Comparison of ENCODE assay signal across 17 cellular contexts in the genomic region with DNA sequence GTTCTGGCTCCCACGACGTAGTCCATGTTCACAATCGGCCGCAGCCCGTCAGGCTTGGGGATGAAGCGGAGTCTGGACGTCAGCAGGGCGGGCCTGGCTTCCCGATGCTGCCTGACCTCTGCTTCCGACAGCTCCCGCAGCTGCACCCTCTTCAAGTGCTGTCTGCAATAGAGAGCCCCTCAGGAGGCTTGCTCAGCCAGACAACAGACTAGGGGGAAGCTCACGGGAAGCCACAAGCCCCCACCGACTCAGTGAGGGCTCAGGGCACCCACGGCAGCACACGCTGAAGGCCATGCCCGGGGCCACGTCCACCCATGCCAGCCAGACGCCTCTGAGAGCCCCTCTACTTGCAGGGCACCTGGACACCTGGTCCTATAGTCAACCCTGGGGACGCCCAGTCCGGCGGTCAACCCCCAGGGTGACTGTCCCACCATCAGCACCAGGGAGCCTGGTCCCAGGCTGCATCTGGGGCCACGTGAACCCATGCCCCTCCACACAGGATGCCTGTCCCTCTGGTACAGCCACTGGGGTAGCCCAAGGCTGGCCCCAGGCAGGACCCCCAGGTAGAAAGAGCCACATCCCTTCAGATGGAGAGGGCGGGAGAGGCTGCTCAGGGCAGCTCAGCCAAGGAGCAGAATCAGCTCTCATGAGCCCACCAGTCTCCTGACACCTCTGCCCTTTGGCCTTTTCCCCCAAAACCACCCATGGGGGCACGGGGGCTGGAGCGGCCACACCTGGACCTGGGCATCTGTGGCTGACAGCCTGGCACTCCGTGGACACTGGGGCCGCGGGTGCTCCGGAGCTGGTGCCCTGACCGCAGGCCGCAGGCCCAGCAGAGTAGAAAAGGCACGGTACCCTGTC. TPM values are rescaled to one million over a fixed set of nuclear protein-coding genes. Genes with fewer than 3 reads are reported as not detected.
"Had no signal": no experiment of that assay in that cellular context is flagged by ENCODE, and none has a peak within 500 bp of the region (broad histone marks: within the 10 kb centered on the region; RNA-seq: fewer than 3 reads in every experiment).

No MANE protein-coding gene starts in this region.

- H3K27me3 ChIP-seq: brain microvascular endothelial cell, ovary, thyroid gland, vagina had no signal

- H3K4me3 ChIP-seq: ovary, skin epidermis, thyroid gland, vagina had no signal

- H3K9me3 ChIP-seq: ovary, thyroid gland, vagina had no signal

- H3K27ac ChIP-seq: brain microvascular endothelial cell, ovary, skin epidermis, thyroid gland, vagina had no signal

- H3K4me1 ChIP-seq: thyroid gland, vagina had no signal

- ATAC-seq: activated CD8-positive, alpha-beta memory T cell treated with anti-CD3 and anti-CD28 coated beads, Interleukin-2, amount 10 ng/mL, durations not matched to agents 7 days and 5 days; stimulated activated effector memory CD8-positive, alpha-beta T cell treated with anti-CD3 and anti-CD28 coated beads, Interleukin-12 subunit alpha, Interleukin-12 subunit beta, amount 100 ng/mL, for 72 hours had no signal

- DNase-seq: activated CD4-positive, alpha-beta T cell treated with anti-CD3 and anti-CD28 coated beads, Interleukin-2, amount 50 U/mL, for 48 hours; activated CD4-positive, CD25-positive, alpha-beta regulatory T cell treated with anti-CD3 and anti-CD28 coated beads, Interleukin-2, amount 50 U/mL, for 72 hours; activated CD8-positive, alpha-beta memory T cell treated with anti-CD3 and anti-CD28 coated beads, Interleukin-2, amount 10 ng/mL, durations not matched to agents 7 days and 5 days; activated effector memory CD4-positive, alpha-beta T cell treated with anti-CD3 and anti-CD28 coated beads, Interleukin-2, amount 50 U/mL, for 16 hours; activated T-cell treated with anti-CD3 and anti-CD28 coated beads, Interleukin-2, amount 50 U/mL, for 24 hours; amygdala; brain microvascular endothelial cell; endodermal cell; erythroblast; hypothalamus; ovary; thyroid gland had no signal

- H3K36me3 ChIP-seq: brain microvascular endothelial cell, ovary, thyroid gland, vagina had no signal

RNA-seq across cellular contexts. Expression of a gene that starts 14.5 kb away (rescaled TPM):
- total RNA-seq: cerebellum, dermis microvascular lymphatic vessel endothelial cell, thyroid gland, vagina had no signal

RNA-seq across cellular contexts. Expression of a gene that starts 55.2 kb away (rescaled TPM):
- total RNA-seq: activated CD8-positive, alpha-beta memory T cell treated with anti-CD3 and anti-CD28 coated beads, Interleukin-2, amount 10 ng/mL, durations not matched to agents 7 days and 5 days; cerebellum; dermis microvascular lymphatic vessel endothelial cell; endodermal cell; ovary; thyroid gland; vagina had no signal
